Comparison of ENCODE assay signal across 24 cellular contexts in genomic region chr2:65175894-65176527, GRCh38.
"Had no signal": no experiment of that assay in that cellular context is flagged by ENCODE, and none has a peak within 500 bp of the region (broad histone marks: within the 10 kb centered on the region; RNA-seq: fewer than 3 reads in every experiment).

No MANE protein-coding gene starts in this region.

- H3K4me1 ChIP-seq: foreskin keratinocyte, left lung, neural progenitor cell, upper lobe of left lung had no signal

- ATAC-seq: activated naive CD8-positive, alpha-beta T cell treated with anti-CD3 and anti-CD28 coated beads, Interleukin-2, amount 50 U/mL, for 24 hours; body of pancreas; foreskin keratinocyte; left lung; naive thymus-derived CD4-positive, alpha-beta T cell; stimulated activated naive B cell treated with anti-CD40 and anti-IgM and Interleukin-4, amounts not matched to agents 10 μg/mL and 1 μg/mL and 100 μg/mL, for 72 hours; T-helper 17 cell had no signal

- H3K27ac ChIP-seq: body of pancreas, cardiac muscle cell, foreskin keratinocyte, left lung, neural progenitor cell, thoracic aorta, upper lobe of left lung had no signal

- DNase-seq: activated CD4-positive, alpha-beta memory T cell treated with anti-CD3 and anti-CD28 coated beads, Interleukin-2, amount 10 ng/mL, durations not matched to agents 7 days and 5 days; activated CD4-positive, alpha-beta T cell treated with anti-CD3 and anti-CD28 coated beads for 48 hours; activated CD4-positive, CD25-positive, alpha-beta regulatory T cell; activated gamma-delta T cell; activated naive CD4-positive, alpha-beta T cell treated with anti-CD3 and anti-CD28 coated beads, Interleukin-2, amount 50 U/mL, for 16 hours; activated naive CD8-positive, alpha-beta T cell treated with anti-CD3 and anti-CD28 coated beads, Interleukin-2, amount 50 U/mL, for 24 hours; body of pancreas; effector CD4-positive, alpha-beta T cell; foreskin keratinocyte; immature natural killer cell; kidney glomerular epithelial cell; left lung; naive thymus-derived CD4-positive, alpha-beta T cell; retina; stimulated activated CD4-positive, alpha-beta T cell treated with anti-CD3 and anti-CD28 coated beads, Interleukin-2, amount 100 ng/mL, for 48 hours; stimulated activated CD8-positive, alpha-beta memory T cell treated with anti-CD3 and anti-CD28 coated beads, Interleukin-4, amount 100 ng/mL, for 48 hours; stimulated activated naive B cell treated with anti-CD40 and anti-IgM and Interleukin-4, amounts not matched to agents 10 μg/mL and 1 μg/mL and 100 μg/mL, for 72 hours; T-helper 17 cell had no signal

- FAIRE-seq: endometrium had no signal

- H3K4me3 ChIP-seq: body of pancreas, cardiac muscle cell, left lung, lung, neural progenitor cell, thoracic aorta, upper lobe of left lung had no signal

- H3K9me3 ChIP-seq: body of pancreas, left lung, thoracic aorta, upper lobe of left lung had no signal

- H3K27me3 ChIP-seq: body of pancreas, cardiac muscle cell, left lung, neural progenitor cell, upper lobe of left lung had no signal

- H3K36me3 ChIP-seq: cardiac muscle cell, left lung, neural progenitor cell, thoracic aorta, upper lobe of left lung had no signal
